3 cellular contexts compared by ENCODE assay signal in genomic region chr22:15781652-15782051, GRCh38.
A peak's percentile ranks its signal among the peaks of the same experiment; 100 is the strongest.
DNase-seq lines count a peak whose midpoint lies in the region; FAIRE-seq and TF ChIP-seq lines count a peak whose summit lies in the region.
"Not testable (repeated sequence)": the region's sequence is repeated elsewhere in the genome, so short reads cannot be mapped to it uniquely, and the experiment has no call there.

No MANE protein-coding gene starts in this region.

- TF ChIP-seq POLR2A in spleen (IDR thresholded peaks at IDR 0.05), result not testable (repeated sequence)

- not testable (repeated sequence) for H3K27me3 ChIP-seq in spleen (replicated peaks in 1 of 7)

- H3K27ac ChIP-seq in kidney (ENCODE audit: low read depth in 2 of 2, low read length in 2 of 2); spleen: not testable (repeated sequence)

- WGBS in spleen, 5 donors, result 19 to 50% (median 42%) methylated on average over 1 of the region's 1 CpG; no CpG with 5 or more reads in 1 of the 5 donors

- not testable (repeated sequence) for TF ChIP-seq CTCF in kidney (IDR thresholded peaks at IDR 0.05; ENCODE audit: borderline replicate concordance, extremely low read depth, insufficient read depth); spleen (IDR thresholded peaks at IDR 0.05 in 8 of 11, conservative IDR thresholded peaks at IDR 0.05 in 3 of 11)

- intact Hi-C loops in kidney (cut with DNase I); posterior vena cava (cut with DNase I); spleen (cut with DNase I; ENCODE audit: low total_unique reads): not testable (repeated sequence)

- not testable (repeated sequence) for FAIRE-seq in kidney (lab: Jason Lieb, UNC)

- not testable (repeated sequence) for H3K4me1 ChIP-seq in kidney (ENCODE audit: control insufficient read depth in 1 of 2, insufficient read depth in 1 of 2, low read depth in 1 of 2, low read length in 2 of 2); spleen

- not testable (repeated sequence) for H3K9me3 ChIP-seq in kidney (ENCODE audit: control insufficient read depth in 1 of 2, low read length in 2 of 2); spleen

- not testable (repeated sequence) for H3K4me3 ChIP-seq in kidney (ENCODE audit: low read length in 2 of 2); spleen

- DNase-seq in kidney, result peak; percentile 54
- peak; percentile 26 for DNase-seq in posterior vena cava (ENCODE audit: low spot score)
- peak; percentile 32 for DNase-seq in spleen

- H3K36me3 ChIP-seq in kidney (ENCODE audit: control insufficient read depth in 1 of 2, insufficient read depth in 2 of 2, low read length in 2 of 2); spleen: not testable (repeated sequence)

- not testable (repeated sequence) for H3K9ac ChIP-seq in kidney (ENCODE audit: low read length in 2 of 2)
